Comparison of ENCODE assay signal across 19 cellular contexts in the genomic region with DNA sequence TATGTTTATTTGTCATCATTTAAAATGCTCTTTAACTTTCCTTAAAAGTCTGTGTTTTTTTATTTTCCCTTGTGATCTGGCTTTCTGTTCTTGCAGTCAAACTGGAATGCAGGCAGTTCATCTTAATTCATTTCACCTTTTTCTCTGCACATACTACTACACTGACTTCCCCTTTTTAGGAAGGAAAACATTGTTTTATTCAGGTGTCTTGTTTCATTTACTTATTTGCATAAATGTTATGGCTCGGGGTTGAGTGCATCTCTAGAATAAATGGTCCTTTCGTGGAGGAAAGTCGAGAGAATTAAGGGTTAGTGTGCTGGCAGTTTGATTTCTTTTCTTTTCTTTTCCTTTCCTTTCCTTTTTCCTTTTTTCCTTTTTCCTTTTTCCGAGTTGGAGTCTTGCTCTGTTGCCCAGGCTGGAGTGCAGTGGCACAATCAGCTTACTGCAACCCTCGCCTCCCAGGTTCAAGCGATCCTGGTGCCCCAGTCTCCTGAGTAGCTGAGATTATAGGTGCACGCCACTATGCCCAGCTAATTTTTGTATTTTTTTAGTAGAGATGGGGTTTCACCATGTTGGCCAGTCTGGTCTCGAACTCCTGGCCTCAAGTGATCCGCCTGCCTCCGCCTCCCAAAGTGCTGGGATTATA.
"Had no signal": no experiment of that assay in that cellular context is flagged by ENCODE, and none has a peak within 500 bp of the region (broad histone marks: within the 10 kb centered on the region; RNA-seq: fewer than 3 reads in every experiment).

No MANE protein-coding gene starts in this region.

- H3K4me3 Mint-ChIP-seq: dendritic cell treated with granulocyte-macrophage colony-stimulating factor and Interleukin-4, amounts not matched to agents 40 ng/mL and 50 ng/mL, for 4 days; naive thymus-derived CD8-positive, alpha-beta T cell; stimulated activated naive B cell treated with anti-CD40 and anti-IgM and Interleukin-4, amounts not matched to agents 10 μg/mL and 1 μg/mL and 100 μg/mL, for 72 hours; stimulated activated naive CD8-positive, alpha-beta T cell treated with anti-CD3 and anti-CD28 coated beads, Interleukin-15, amount 100 ng/mL, for 72 hours had no signal

- ATAC-seq: foreskin keratinocyte; left cardiac atrium; lower lobe of right lung; naive thymus-derived CD8-positive, alpha-beta T cell; sciatic nerve; stimulated activated naive B cell treated with anti-CD40 and anti-IgM and Interleukin-4, amounts not matched to agents 10 μg/mL and 1 μg/mL and 100 μg/mL, for 72 hours; stimulated activated naive CD8-positive, alpha-beta T cell treated with anti-CD3 and anti-CD28 coated beads, Interleukin-15, amount 100 ng/mL, for 72 hours had no signal

- H3K9me3 Mint-ChIP-seq: dendritic cell treated with granulocyte-macrophage colony-stimulating factor and Interleukin-4, amounts not matched to agents 40 ng/mL and 50 ng/mL, for 4 days; naive thymus-derived CD8-positive, alpha-beta T cell; stimulated activated naive B cell treated with anti-CD40 and anti-IgM and Interleukin-4, amounts not matched to agents 10 μg/mL and 1 μg/mL and 100 μg/mL, for 72 hours; stimulated activated naive CD8-positive, alpha-beta T cell treated with anti-CD3 and anti-CD28 coated beads, Interleukin-15, amount 100 ng/mL, for 72 hours had no signal

- H3K27ac Mint-ChIP-seq: dendritic cell treated with granulocyte-macrophage colony-stimulating factor and Interleukin-4, amounts not matched to agents 40 ng/mL and 50 ng/mL, for 4 days; naive thymus-derived CD8-positive, alpha-beta T cell; stimulated activated naive B cell treated with anti-CD40 and anti-IgM and Interleukin-4, amounts not matched to agents 10 μg/mL and 1 μg/mL and 100 μg/mL, for 72 hours; stimulated activated naive CD8-positive, alpha-beta T cell treated with anti-CD3 and anti-CD28 coated beads, Interleukin-15, amount 100 ng/mL, for 72 hours had no signal

- FAIRE-seq: endothelial cell of umbilical vein had no signal

- H3K4me1 Mint-ChIP-seq: stimulated activated naive CD8-positive, alpha-beta T cell treated with anti-CD3 and anti-CD28 coated beads, Interleukin-15, amount 100 ng/mL, for 72 hours had no signal

- DNase-seq: erythroblast; foreskin keratinocyte; head of caudate nucleus; kidney; left cardiac atrium; left ventricle myocardium inferior; lower lobe of right lung; mesendoderm; naive thymus-derived CD8-positive, alpha-beta T cell; spleen; stimulated activated CD4-positive, alpha-beta T cell treated with anti-CD3 and anti-CD28 coated beads, Interleukin-15, amount 100 ng/mL, for 24 hours; stimulated activated CD4-positive, alpha-beta T cell treated with anti-CD3 and anti-CD28 coated beads, Interleukin-1b, Interleukin-23, amount 100 ng/mL, for 48 hours; stimulated activated CD4-positive, alpha-beta T cell treated with anti-CD3 and anti-CD28 coated beads, Interleukin-4, amount 100 ng/mL, for 24 hours; stimulated activated naive B cell treated with anti-CD40 and anti-IgM and Interleukin-4, amounts not matched to agents 10 μg/mL and 1 μg/mL and 100 μg/mL, for 72 hours; stimulated activated naive CD8-positive, alpha-beta T cell treated with anti-CD3 and anti-CD28 coated beads, Interleukin-15, amount 100 ng/mL, for 72 hours; testis had no signal

- H3K27me3 Mint-ChIP-seq: dendritic cell treated with granulocyte-macrophage colony-stimulating factor and Interleukin-4, amounts not matched to agents 40 ng/mL and 50 ng/mL, for 4 days; naive thymus-derived CD8-positive, alpha-beta T cell; stimulated activated naive B cell treated with anti-CD40 and anti-IgM and Interleukin-4, amounts not matched to agents 10 μg/mL and 1 μg/mL and 100 μg/mL, for 72 hours; stimulated activated naive CD8-positive, alpha-beta T cell treated with anti-CD3 and anti-CD28 coated beads, Interleukin-15, amount 100 ng/mL, for 72 hours had no signal
